2 cellular contexts compared by ENCODE assay signal in genomic region chr2:47208852-47209606, GRCh38.
TF ChIP-seq lines count a peak whose summit lies in the region.

No MANE protein-coding gene starts in this region.

TF ChIP-seq in A549, 52 proteins besides CTCF, POLR2A, EP300 and RAD21:
- TF ChIP-seq HES2 (IDR thresholded peaks at IDR 0.05) (peak; percentile 86), GATA3 (IDR thresholded peaks at IDR 0.05; ENCODE audit: borderline replicate concordance) (peak; percentile 76), TFCP2L1 (CRISPR knock-in tag; IDR thresholded peaks at IDR 0.05) (no peak), ZNF302 (CRISPR knock-in tag; IDR thresholded peaks at IDR 0.05) (no peak), ZFP36 (IDR thresholded peaks at IDR 0.05; ENCODE audit: borderline replicate concordance, partially characterized antibody) (peak; percentile 8), JUN (IDR thresholded peaks at IDR 0.05) (peak; percentile 60 to 81; a peak in 4 of 5 replicates), BCL3 (IDR thresholded peaks at IDR 0.05) (peak; percentile 64; the same call in 1 of the 3 replicates), FOSL2 (IDR thresholded peaks at IDR 0.05) (peak; percentile 70), FOSL2 (CRISPR knock-in tag; IDR thresholded peaks at IDR 0.05) (peak; percentile 85), HOXA7 (CRISPR knock-in tag; IDR thresholded peaks at IDR 0.05) (no peak), REST (IDR thresholded peaks at IDR 0.05) (no peak), SMC3 (IDR thresholded peaks at IDR 0.05) (peak; percentile 24; the same call in 1 of the 3 replicates), RARB (CRISPR knock-in tag; IDR thresholded peaks at IDR 0.05) (peak; percentile 85), CBX2 (IDR thresholded peaks at IDR 0.05; ENCODE audit: borderline replicate concordance, low read depth) (no peak), JUNB (IDR thresholded peaks at IDR 0.05) (peak; percentile 83), CEBPB (IDR thresholded peaks at IDR 0.05) (peak; percentile 92 to 95)

TF ChIP-seq in SK-N-SH treated with all-trans-retinoic acid at 6 μM for 48 hours, 23 proteins besides CTCF, POLR2A, EP300 and RAD21:
- no peak for TF ChIP-seq SNAI2 (CRISPR knock-in tag; IDR thresholded peaks at IDR 0.05)
- TF ChIP-seq GLIS3 (CRISPR knock-in tag; IDR thresholded peaks at IDR 0.05) = no peak
- TF ChIP-seq ISL1 (CRISPR knock-in tag; IDR thresholded peaks at IDR 0.05) = peak; percentile 54
- TF ChIP-seq ZFP3 (CRISPR knock-in tag; IDR thresholded peaks at IDR 0.05) = peak; percentile 52; the same call in 1 of the 2 replicates
- TF ChIP-seq POU6F1 (CRISPR knock-in tag; IDR thresholded peaks at IDR 0.05; ENCODE audit: borderline replicate concordance, low read depth) = no peak
- TF ChIP-seq ESRRG (CRISPR knock-in tag; IDR thresholded peaks at IDR 0.05) = no peak
